Comparison of ENCODE assay signal across 8 cellular contexts in the genomic region with DNA sequence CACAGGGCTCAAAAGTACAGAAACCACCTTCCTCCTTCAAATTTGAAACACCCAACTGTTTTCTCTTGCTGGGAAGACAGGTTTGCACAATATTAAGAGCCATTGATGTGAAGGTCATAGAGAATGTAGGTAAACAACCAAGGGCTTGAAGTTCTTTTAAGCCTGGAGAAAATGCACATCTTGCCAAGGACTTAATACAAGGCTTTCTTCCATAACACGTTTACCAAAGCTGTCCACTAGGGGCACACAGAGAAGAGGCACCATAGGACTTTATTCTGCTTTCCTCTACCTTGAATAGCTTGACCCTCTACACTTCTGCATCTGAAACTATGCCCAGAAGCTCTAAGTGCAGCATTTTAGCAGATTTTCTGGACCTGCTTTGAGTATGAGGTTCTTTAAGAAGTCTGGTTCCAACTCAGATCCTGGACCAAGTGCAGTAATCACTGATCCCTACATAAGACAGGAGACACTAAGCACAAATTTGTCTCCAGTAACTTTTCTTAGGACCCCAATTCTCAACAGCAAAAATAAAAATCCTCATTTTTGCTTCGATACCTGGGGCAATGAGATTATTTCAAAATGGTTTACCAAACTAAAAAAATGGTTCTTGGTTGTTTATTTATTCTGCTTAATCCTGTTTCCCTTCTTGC.
DNase-seq lines count a peak whose midpoint lies in the region; ATAC-seq and TF ChIP-seq lines count a peak whose summit lies in the region.

No MANE protein-coding gene starts in this region.

- no peak for TF ChIP-seq POLR2A in ovary (IDR thresholded peaks at IDR 0.05)

- CTCF ChIA-PET in SK-N-SH (lab: Yijun Ruan, JAX): interaction anchor here (0.6 to 2.6 kb wide), 14 partner anchors 10 to 291 kb away, joined by 3 to 13 read pairs (median 4); partner anchors contain the start of gene FBN1

- TF ChIP-seq EP300 in SK-N-SH (IDR thresholded peaks at IDR 0.05; ENCODE audit: borderline replicate concordance in 1 of 2, low read depth in 1 of 2, low read length in 1 of 2): no peak
- TF ChIP-seq EP300 in ovary (IDR thresholded peaks at IDR 0.05): no peak

- TF ChIP-seq RAD21 in SK-N-SH (IDR thresholded peaks at IDR 0.05; ENCODE audit: low read length): peak; percentile 59

- peak; percentile 28 for DNase-seq in NCI-H1436 (lab: John Stamatoyannopoulos, UW)
- DNase-seq in NCI-H1436 treated with DMSO at 0.1 percent for 48 hours (lab: John Stamatoyannopoulos, UW): no peak
- peak; percentile 12 for DNase-seq in HPDE6-E6E7 (ENCODE audit: extremely low spot score)
- peak; percentile 42 for DNase-seq in SK-N-SH
- DNase-seq in fibroblast of the aortic adventitia (ENCODE audit: low read depth): peak; percentile 80
- peak in 2 of 5 donors; percentile 25 to 60 for DNase-seq in ovary
- no peak for DNase-seq in NCI-H774 (lab: John Stamatoyannopoulos, UW)

- peaks cover 10% of the 10 kb centered on the region; the same call in 1 of the 2 replicates for H3K79me2 ChIP-seq in SK-N-SH (ENCODE audit: insufficient read depth)

- H3K4me2 ChIP-seq in SK-N-SH: no peak overlapping the region

- H3K27me3 ChIP-seq in SK-N-SH (ENCODE audit: insufficient read depth): no peaks in the 10 kb centered on the region
- H3K27me3 ChIP-seq in ovary: no peaks in the 10 kb centered on the region

- H3F3A ChIP-seq in SK-N-SH (replicated peaks; ENCODE audit: insufficient read depth): peaks cover 46% of the 10 kb centered on the region

- H3K4me3 ChIP-seq in SK-N-SH (ENCODE audit: low read depth in 2 of 2, low read length in 1 of 2) (no peak overlapping the region), fibroblast of the aortic adventitia (ENCODE audit: low read depth, low read length) (no peak overlapping the region), ovary (no peak overlapping the region)

- POLR2A ChIA-PET in SK-N-SH (lab: Yijun Ruan, JAX): no interaction called here

- peaks cover 88 to 98% of the 10 kb centered on the region in 2 experiments for H3K36me3 ChIP-seq in SK-N-SH (replicated peaks in 1 of 2; ENCODE audit: control insufficient read depth in 1 of 2, insufficient read depth in 2 of 2, low read length in 1 of 2)
- H3K36me3 ChIP-seq in ovary: no peaks in the 10 kb centered on the region

- intact Hi-C loops in ovary (cut with DNase I): no loop called here

- H4K20me1 ChIP-seq in SK-N-SH (ENCODE audit: insufficient read depth): no peaks in the 10 kb centered on the region

- WGBS in SK-N-SH (ENCODE audit: low lambda C conversion rate): 55% methylated on average over 2 of the region's 2 CpGs
- WGBS in ovary, 3 donors: 29 to 49% (median 48%) methylated on average over 2 of the region's 2 CpGs

- H3K27ac ChIP-seq in SK-N-SH (ENCODE audit: low read depth in 2 of 2, low read length in 1 of 2) (no peak overlapping the region), ovary (peak overlapping the region in 1 of 2 donors; percentile 33)

- no peaks in the 10 kb centered on the region for H3K4me1 ChIP-seq in SK-N-SH (ENCODE audit: control insufficient read depth in 1 of 2, insufficient read depth in 2 of 2, low read depth in 1 of 2, low read length in 1 of 2)
- H3K4me1 ChIP-seq in ovary (ENCODE audit: insufficient read depth): peaks cover 3% of the 10 kb centered on the region

- TF ChIP-seq CTCF in SK-N-SH (IDR thresholded peaks at IDR 0.05): peak; percentile 75
- TF ChIP-seq CTCF in fibroblast of the aortic adventitia (IDR thresholded peaks at IDR 0.05; ENCODE audit: insufficient read depth, low read length): peak; percentile 79
- peak; percentile 37 to 51 (median 46) for TF ChIP-seq CTCF in ovary (IDR thresholded peaks at IDR 0.05)

- H3K9ac ChIP-seq in SK-N-SH: no peak overlapping the region

- H3K9me3 ChIP-seq in SK-N-SH (no peaks in the 10 kb centered on the region), ovary (no peaks in the 10 kb centered on the region)

- H3K9me2 ChIP-seq in SK-N-SH: no peaks in the 10 kb centered on the region

- H2AFZ ChIP-seq in SK-N-SH (ENCODE audit: low read depth): no peak overlapping the region

- peak; percentile 82 for ATAC-seq in GM19452 (IDR thresholded peaks at IDR 0.05; ENCODE audit: unreplicated experiment)

TF ChIP-seq in SK-N-SH, 30 proteins besides CTCF, POLR2A, EP300 and RAD21:
- TF ChIP-seq REST (IDR thresholded peaks at IDR 0.05; ENCODE audit: low read depth, low read length) (no peak), JUND (IDR thresholded peaks at IDR 0.05) (no peak), GATA2 (CRISPR knock-in tag; IDR thresholded peaks at IDR 0.05) (no peak), NRF1 (IDR thresholded peaks at IDR 0.05; ENCODE audit: low read depth, low read length) (no peak)
- TF ChIP-seq, protein P1, sequence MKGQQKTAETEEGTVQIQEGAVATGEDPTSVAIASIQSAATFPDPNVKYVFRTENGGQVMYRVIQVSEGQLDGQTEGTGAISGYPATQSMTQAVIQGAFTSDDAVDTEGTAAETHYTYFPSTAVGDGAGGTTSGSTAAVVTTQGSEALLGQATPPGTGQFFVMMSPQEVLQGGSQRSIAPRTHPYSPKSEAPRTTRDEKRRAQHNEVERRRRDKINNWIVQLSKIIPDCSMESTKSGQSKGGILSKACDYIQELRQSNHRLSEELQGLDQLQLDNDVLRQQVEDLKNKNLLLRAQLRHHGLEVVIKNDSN (IDR thresholded peaks at IDR 0.05; ENCODE audit: borderline replicate concordance, low read depth): no peak

Comparison
In these comparisons a context has a peak if more than half of its experiments do, and no peak if none do; other contexts are left out.
1. DNase-seq: peak in NCI-H1436 (single experiment), HPDE6-E6E7 (single experiment), SK-N-SH (single experiment) and fibroblast of the aortic adventitia (single experiment); none in NCI-H1436 treated with DMSO at 0.1 percent for 48 hours (single experiment) and NCI-H774 (single experiment).
2. Peak in every context shown above with its lines, with median percentiles within 50 percentile points of each other: CTCF ChIP-seq.